10 cellular contexts compared by ENCODE assay signal in genomic region chrX:40434947-40435346, GRCh38.
DNase-seq lines count a peak whose midpoint lies in the region; ATAC-seq lines count a peak whose summit lies in the region.
"Had no signal": no experiment of that assay in that cellular context is flagged by ENCODE, and none has a peak within 500 bp of the region (broad histone marks: within the 10 kb centered on the region; RNA-seq: fewer than 3 reads in every experiment).

No MANE protein-coding gene starts in this region.

- ATAC-seq in HG03139 (IDR thresholded peaks at IDR 0.05; ENCODE audit: unreplicated experiment) (no peak), GM21367 (IDR thresholded peaks at IDR 0.05; ENCODE audit: unreplicated experiment) (no peak)

- peak overlapping the region; percentile 22 for H3K9ac ChIP-seq in mesenchymal stem cell (ENCODE audit: low read length)

- H3K9me3 ChIP-seq in mesenchymal stem cell (ENCODE audit: control insufficient read depth, low read length) = no peaks in the 10 kb centered on the region

- H2AK5ac ChIP-seq in mesenchymal stem cell (ENCODE audit: low read length, severe bottlenecking) = no peak overlapping the region

- H3K27ac Mint-ChIP-seq in dendritic cell treated with granulocyte-macrophage colony-stimulating factor and Interleukin-4, amounts not matched to agents 40 ng/mL and 50 ng/mL, for 4 days = peak overlapping the region; percentile 66

- H2BK5ac ChIP-seq in mesenchymal stem cell (ENCODE audit: low read depth, low read length, poor library complexity, severe bottlenecking) = no peak overlapping the region

- peaks cover 16% of the 10 kb centered on the region for H3K9me3 Mint-ChIP-seq in dendritic cell treated with granulocyte-macrophage colony-stimulating factor and Interleukin-4, amounts not matched to agents 40 ng/mL and 50 ng/mL, for 4 days

- WGBS in mesenchymal stem cell = 8% methylated on average over 6 of the region's 14 CpGs

- H3K4ac ChIP-seq in mesenchymal stem cell (ENCODE audit: low read depth in 1 of 2, low read length in 2 of 2) = no peak overlapping the region

- no peak overlapping the region for H3K23ac ChIP-seq in mesenchymal stem cell (ENCODE audit: low read length in 2 of 2)

- peak overlapping the region; percentile 15 for H4K91ac ChIP-seq in mesenchymal stem cell (ENCODE audit: low read length)

- intact Hi-C loops in dendritic cell treated with granulocyte-macrophage colony-stimulating factor and Interleukin-4, amounts not matched to agents 40 ng/mL and 50 ng/mL, for 4 days (cut with micrococcal nuclease) = no loop called here

- H3K27ac ChIP-seq in mesenchymal stem cell (ENCODE audit: low read length, poor library complexity, severe bottlenecking) = no peak overlapping the region

- no peaks in the 10 kb centered on the region for H3K36me3 ChIP-seq in mesenchymal stem cell (ENCODE audit: control insufficient read depth in 1 of 2, insufficient read depth in 2 of 2, low read depth in 1 of 2, low read length in 2 of 2)

- H3K18ac ChIP-seq in mesenchymal stem cell (ENCODE audit: low read depth in 1 of 2, low read length in 2 of 2) = no peak overlapping the region

- H3K4me3 ChIP-seq in mesenchymal stem cell (ENCODE audit: insufficient read depth in 1 of 2, low read depth in 1 of 2, low read length in 2 of 2) = peak overlapping the region in 1 of 2 experiments; percentile 24

- H3K14ac ChIP-seq in mesenchymal stem cell (ENCODE audit: low read length in 2 of 2) = no peak overlapping the region

- H3K4me2 ChIP-seq in mesenchymal stem cell (ENCODE audit: low read length, poor library complexity, severe bottlenecking) = no peak overlapping the region

- peaks cover 0 to 48% of the 10 kb centered on the region in 2 experiments for H3K27me3 ChIP-seq in mesenchymal stem cell (ENCODE audit: control insufficient read depth in 1 of 2, insufficient read depth in 1 of 2, low read length in 2 of 2)

- H3K4me3 Mint-ChIP-seq in dendritic cell treated with granulocyte-macrophage colony-stimulating factor and Interleukin-4, amounts not matched to agents 40 ng/mL and 50 ng/mL, for 4 days = no peak overlapping the region

- H3K79me1 ChIP-seq in mesenchymal stem cell (replicated peaks; ENCODE audit: low read length, poor library complexity, severe bottlenecking) = no peaks in the 10 kb centered on the region

- no peak overlapping the region for H2BK12ac ChIP-seq in mesenchymal stem cell (ENCODE audit: low read length in 2 of 2)

- DNase-seq in AG08395 (ENCODE audit: low spot score) (peak; percentile 43), NCI-H146 treated with DMSO at 0.1 percent for 48 hours (lab: John Stamatoyannopoulos, UW; ENCODE audit: unreplicated experiment) (peak; percentile 37), mesenchymal stem cell (peak; percentile 52), SIG-M5 treated with dmso at 0.1 percent for 504 hours (lab: John Stamatoyannopoulos, UW; ENCODE audit: unreplicated experiment) (no peak)
- no peak for DNase-seq in activated CD4-positive, CD25-positive, alpha-beta regulatory T cell (lab: John Stamatoyannopoulos, UW)
- DNase-seq: NCI-H2107; stimulated activated CD4-positive, alpha-beta T cell treated with anti-CD3 and anti-CD28 coated beads, Interleukin-4, amount 100 ng/mL, for 24 hours had no signal

- H2BK15ac ChIP-seq in mesenchymal stem cell (ENCODE audit: low read depth, poor library complexity, severe bottlenecking) = no peak overlapping the region

- no peaks in the 10 kb centered on the region for H3K27me3 Mint-ChIP-seq in dendritic cell treated with granulocyte-macrophage colony-stimulating factor and Interleukin-4, amounts not matched to agents 40 ng/mL and 50 ng/mL, for 4 days

- H3K36me3 Mint-ChIP-seq in dendritic cell treated with granulocyte-macrophage colony-stimulating factor and Interleukin-4, amounts not matched to agents 40 ng/mL and 50 ng/mL, for 4 days (ENCODE audit: low read depth) = no peaks in the 10 kb centered on the region

- H2AFZ ChIP-seq in mesenchymal stem cell (ENCODE audit: low read depth, low read length) = no peak overlapping the region

- H3K4me1 Mint-ChIP-seq in dendritic cell treated with granulocyte-macrophage colony-stimulating factor and Interleukin-4, amounts not matched to agents 40 ng/mL and 50 ng/mL, for 4 days (ENCODE audit: low read depth) = peaks cover 23% of the 10 kb centered on the region

- peak overlapping the region; percentile 8 for H2BK120ac ChIP-seq in mesenchymal stem cell (ENCODE audit: low read depth, low read length)

- H3K4me1 ChIP-seq in mesenchymal stem cell (ENCODE audit: control insufficient read depth, insufficient read depth, low read depth, low read length) = no peaks in the 10 kb centered on the region

- H4K8ac ChIP-seq in mesenchymal stem cell (ENCODE audit: low read length) = peak overlapping the region; percentile 80

Comparison
In these comparisons a context has a peak if more than half of its experiments do, and no peak if none do; other contexts are left out.
1. DNase-seq: peak in AG08395 (single experiment), NCI-H146 treated with DMSO at 0.1 percent for 48 hours (single experiment) and mesenchymal stem cell (single experiment); none in SIG-M5 treated with dmso at 0.1 percent for 504 hours (single experiment) and activated CD4-positive, CD25-positive, alpha-beta regulatory T cell (0 of 4).